ENCODE assay signal across 29 cellular contexts in the genomic region with DNA sequence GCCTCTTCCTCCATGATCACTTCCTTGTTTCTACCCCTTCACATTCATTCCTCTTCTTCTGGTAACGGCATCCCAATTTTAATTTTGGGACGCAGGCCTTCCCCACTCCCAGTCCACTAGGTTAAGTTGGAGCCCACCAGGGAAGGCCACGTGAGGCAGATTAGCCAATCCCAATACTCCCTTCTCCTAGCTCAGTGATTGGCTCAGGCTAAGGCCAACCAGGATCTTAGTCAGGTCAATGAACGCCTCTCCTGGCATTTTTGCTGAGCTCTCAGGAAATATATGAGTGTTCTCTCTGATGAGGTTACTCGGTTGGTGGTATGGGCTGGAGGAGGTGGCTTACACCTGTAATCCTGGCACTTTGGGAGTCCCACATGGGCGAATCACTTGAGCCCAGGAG. TPM values are rescaled to one million over a fixed set of nuclear protein-coding genes. Genes with fewer than 3 reads are reported as not detected.
"Had no signal": no experiment of that assay in that cellular context is flagged by ENCODE, and none has a peak within 500 bp of the region (broad histone marks: within the 10 kb centered on the region; RNA-seq: fewer than 3 reads in every experiment).

No MANE protein-coding gene starts in this region.

- H3K4me3 ChIP-seq: esophagus muscularis mucosa, gastroesophageal sphincter, heart left ventricle, hepatocyte, left lung, mucosa of descending colon, neural progenitor cell, prostate gland, right atrium auricular region, smooth muscle cell, transverse colon, upper lobe of right lung, uterus had no signal

- H3K27me3 ChIP-seq: foreskin keratinocyte, hepatocyte, neural progenitor cell, right atrium auricular region, upper lobe of right lung, uterus had no signal

- H3K4me2 ChIP-seq: hepatocyte, neural progenitor cell, smooth muscle cell had no signal

- FAIRE-seq: colon, endothelial cell of umbilical vein, islet of Langerhans had no signal

- H3K36me3 ChIP-seq: esophagus muscularis mucosa, gastroesophageal sphincter, heart left ventricle, left lung, neural progenitor cell, prostate gland, right atrium auricular region, transverse colon, upper lobe of right lung, uterus had no signal

- H3K9me3 ChIP-seq: esophagus muscularis mucosa, gastroesophageal sphincter, heart left ventricle, left lung, mucosa of descending colon, prostate gland, right atrium auricular region, transverse colon, upper lobe of right lung, uterus had no signal

- H3K4me3 Mint-ChIP-seq: mesothelial cell of epicardium; natural killer cell treated with Interleukin-12 subunit alpha and Interleukin-12 subunit beta and Interleukin-15 and Interleukin-18, amount 100 ng/mL, for 72 hours; neural progenitor cell; stimulated activated memory B cell treated with anti-CD40 and anti-IgM and Interleukin-4, amounts not matched to agents 10 μg/mL and 1 μg/mL and 100 μg/mL, for 72 hours had no signal

- H3K27ac ChIP-seq: esophagus muscularis mucosa, foreskin keratinocyte, gastroesophageal sphincter, heart left ventricle, hepatocyte, left lung, neural progenitor cell, prostate gland, right atrium auricular region, transverse colon, upper lobe of right lung, uterus had no signal

- H3K9me3 Mint-ChIP-seq: mesothelial cell of epicardium; naive B cell; natural killer cell treated with Interleukin-12 subunit alpha and Interleukin-12 subunit beta and Interleukin-15 and Interleukin-18, amount 100 ng/mL, for 72 hours; neural progenitor cell; stimulated activated memory B cell treated with anti-CD40 and anti-IgM and Interleukin-4, amounts not matched to agents 10 μg/mL and 1 μg/mL and 100 μg/mL, for 72 hours had no signal

- H3K36me3 Mint-ChIP-seq: mesothelial cell of epicardium; naive B cell; natural killer cell treated with Interleukin-12 subunit alpha and Interleukin-12 subunit beta and Interleukin-15 and Interleukin-18, amount 100 ng/mL, for 72 hours; neural progenitor cell; stimulated activated memory B cell treated with anti-CD40 and anti-IgM and Interleukin-4, amounts not matched to agents 10 μg/mL and 1 μg/mL and 100 μg/mL, for 72 hours had no signal

- DNase-seq: effector memory CD4-positive, alpha-beta T cell; foreskin keratinocyte; heart left ventricle; left cardiac atrium; left lung; mesenchymal stem cell; mucosa of descending colon; naive B cell; stimulated activated CD4-positive, alpha-beta T cell treated with anti-CD3 and anti-CD28 coated beads, Interleukin-2, amount 100 ng/mL, for 24 hours; stimulated activated CD4-positive, alpha-beta T cell treated with anti-CD3 and anti-CD28 coated beads, Interleukin-4, amount 100 ng/mL, for 4 hours; stimulated activated naive CD8-positive, alpha-beta T cell treated with anti-CD3 and anti-CD28 coated beads, Interleukin-15, Interleukin-2, amounts not matched to agents 100 U/mL and 50 U/mL, for 24 hours; transverse colon; upper lobe of right lung; uterus had no signal

- H3K4me1 Mint-ChIP-seq: mesothelial cell of epicardium; naive B cell; neural progenitor cell; stimulated activated memory B cell treated with anti-CD40 and anti-IgM and Interleukin-4, amounts not matched to agents 10 μg/mL and 1 μg/mL and 100 μg/mL, for 72 hours had no signal

- H3K4me1 ChIP-seq: esophagus muscularis mucosa, foreskin keratinocyte, gastroesophageal sphincter, heart left ventricle, left lung, neural progenitor cell, prostate gland, right atrium auricular region, transverse colon, upper lobe of right lung, uterus had no signal

- ATAC-seq: foreskin keratinocyte; gastroesophageal sphincter; heart left ventricle; left cardiac atrium; left lung; mucosa of descending colon; natural killer cell treated with Interleukin-12 subunit alpha and Interleukin-12 subunit beta and Interleukin-15 and Interleukin-18, amount 100 ng/mL, for 72 hours; sciatic nerve; stimulated activated memory B cell treated with anti-CD40 and anti-IgM and Interleukin-4, amounts not matched to agents 10 μg/mL and 1 μg/mL and 100 μg/mL, for 72 hours; stimulated activated naive CD8-positive, alpha-beta T cell treated with anti-CD3 and anti-CD28 coated beads, Interleukin-15, Interleukin-2, amounts not matched to agents 100 U/mL and 50 U/mL, for 24 hours; upper lobe of right lung had no signal

- H3K27ac Mint-ChIP-seq: mesothelial cell of epicardium; naive B cell; natural killer cell treated with Interleukin-12 subunit alpha and Interleukin-12 subunit beta and Interleukin-15 and Interleukin-18, amount 100 ng/mL, for 72 hours; neural progenitor cell; stimulated activated memory B cell treated with anti-CD40 and anti-IgM and Interleukin-4, amounts not matched to agents 10 μg/mL and 1 μg/mL and 100 μg/mL, for 72 hours had no signal

RNA-seq across cellular contexts. Expression of gene SEZ6L2, which starts 15.4 kb away (rescaled TPM):
- total RNA-seq: natural killer cell treated with Interleukin-12 subunit alpha and Interleukin-12 subunit beta and Interleukin-15 and Interleukin-18, amount 100 ng/mL, for 72 hours had no signal

RNA-seq across cellular contexts. Expression of gene ASPHD1, which starts 16.3 kb away (rescaled TPM):
- total RNA-seq: lower leg skin had no signal
